ENCODE assay signal across 1 cellular context in genomic region chr4:1720163-1720983, GRCh38.
TF ChIP-seq lines count a peak whose summit lies in the region.

No MANE protein-coding gene starts in this region.

TF ChIP-seq in K562, 482 proteins besides CTCF, POLR2A, EP300 and RAD21 (continued from another document and continues in another):
- TF ChIP-seq, protein P1, sequence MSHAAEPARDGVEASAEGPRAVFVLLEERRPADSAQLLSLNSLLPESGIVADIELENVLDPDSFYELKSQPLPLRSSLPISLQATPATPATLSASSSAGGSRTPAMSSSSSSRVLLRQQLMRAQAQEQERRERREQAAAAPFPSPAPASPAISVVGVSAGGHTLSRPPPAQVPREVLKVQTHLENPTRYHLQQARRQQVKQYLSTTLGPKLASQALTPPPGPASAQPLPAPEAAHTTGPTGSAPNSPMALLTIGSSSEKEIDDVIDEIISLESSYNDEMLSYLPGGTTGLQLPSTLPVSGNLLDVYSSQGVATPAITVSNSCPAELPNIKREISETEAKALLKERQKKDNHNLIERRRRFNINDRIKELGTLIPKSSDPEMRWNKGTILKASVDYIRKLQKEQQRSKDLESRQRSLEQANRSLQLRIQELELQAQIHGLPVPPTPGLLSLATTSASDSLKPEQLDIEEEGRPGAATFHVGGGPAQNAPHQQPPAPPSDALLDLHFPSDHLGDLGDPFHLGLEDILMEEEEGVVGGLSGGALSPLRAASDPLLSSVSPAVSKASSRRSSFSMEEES (CRISPR knock-in tag; IDR thresholded peaks at IDR 0.05), result peak; percentile 20; the same call in 1 of the 2 replicates
- TF ChIP-seq THAP12 (CRISPR knock-in tag; IDR thresholded peaks at IDR 0.05) (peak; percentile 32; the same call in 1 of the 2 replicates), MECOM (CRISPR knock-in tag; IDR thresholded peaks at IDR 0.05) (no peak), SMAD2 (IDR thresholded peaks at IDR 0.05; ENCODE audit: low read depth, low read length) (no peak), ZNF347 (CRISPR knock-in tag; IDR thresholded peaks at IDR 0.05; ENCODE audit: low read depth) (no peak), XRCC5 (IDR thresholded peaks at IDR 0.05; ENCODE audit: low read depth, low read length) (no peak), CBX1 (IDR thresholded peaks at IDR 0.05; ENCODE audit: low read depth) (no peak), MTA3 (IDR thresholded peaks at IDR 0.05; ENCODE audit: borderline replicate concordance) (peak; percentile 68; the same call in 1 of the 2 replicates), ZNF263 (CRISPR knock-in tag; IDR thresholded peaks at IDR 0.05; ENCODE audit: borderline replicate concordance) (peak; percentile 16; the same call in 1 of the 2 replicates), ZNF280A (IDR thresholded peaks at IDR 0.05; ENCODE audit: low read depth, partially characterized antibody) (no peak), USF1 (CRISPR knock-in tag; IDR thresholded peaks at IDR 0.05) (peak; percentile 78), CREB1 (IDR thresholded peaks at IDR 0.05) (no peak), CREB1 (CRISPR knock-in tag; IDR thresholded peaks at IDR 0.05) (peak; percentile 36; the same call in 1 of the 2 replicates), KLF13 (tag; IDR thresholded peaks at IDR 0.05; ENCODE audit: borderline replicate concordance, low read depth) (0 out of 2 replicates have a peak, but pooled peaks have one; percentile 33), KDM2B (CRISPR knock-in tag; IDR thresholded peaks at IDR 0.05) (no peak), C11orf30 (IDR thresholded peaks at IDR 0.05; ENCODE audit: low read depth) (no peak), E2F5 (CRISPR knock-in tag; IDR thresholded peaks at IDR 0.05) (0 out of 2 replicates have a peak, but pooled peaks have one; percentile 78), ZBTB5 (IDR thresholded peaks at IDR 0.05) (no peak), KAT8 (IDR thresholded peaks at IDR 0.05; ENCODE audit: low read depth) (no peak), CBFB (CRISPR knock-in tag; IDR thresholded peaks at IDR 0.05) (0 out of 2 replicates have a peak, but pooled peaks have one; percentile 47), ZNF121 (CRISPR knock-in tag; conservative IDR thresholded peaks at IDR 0.05) (no peak), OTX1 (CRISPR knock-in tag; IDR thresholded peaks at IDR 0.05) (peak; percentile 67; the same call in 1 of the 2 replicates), YY1 (IDR thresholded peaks at IDR 0.05; ENCODE audit: borderline replicate concordance in 1 of 3, control insufficient read depth in 1 of 3, extremely low read depth in 1 of 3, insufficient read depth in 3 of 3, insufficient read length in 1 of 3, insufficient replicate concordance in 2 of 3, low read depth in 1 of 3, low read length in 2 of 3) (peak in 1 of 3 experiments; percentile 2), CHD1 (IDR thresholded peaks at IDR 0.05; ENCODE audit: low read length) (peak; percentile 72), MEIS2 (IDR thresholded peaks at IDR 0.05; ENCODE audit: partially characterized antibody) (peak; percentile 24), ZFX (CRISPR knock-in tag; IDR thresholded peaks at IDR 0.05) (peak; percentile 93), HLTF (IDR thresholded peaks at IDR 0.05) (no peak), SMAD4 (CRISPR knock-in tag; conservative IDR thresholded peaks at IDR 0.05) (0 out of 2 replicates have a peak, but pooled peaks have one; percentile 56), ZNF592 (IDR thresholded peaks at IDR 0.05) (peak; percentile 83), RBM25 (IDR thresholded peaks at IDR 0.05; ENCODE audit: low read depth, low read length, severe bottlenecking) (no peak), BHLHE40 (IDR thresholded peaks at IDR 0.05; ENCODE audit: low read length) (peak; percentile 59; the same call in 1 of the 2 replicates), HDGF (IDR thresholded peaks at IDR 0.05) (peak; percentile 25; the same call in 1 of the 2 replicates), E2F3 (CRISPR knock-in tag; IDR thresholded peaks at IDR 0.05) (0 out of 2 replicates have a peak, but pooled peaks have one; percentile 6), NFE2 (IDR thresholded peaks at IDR 0.05; ENCODE audit: low read depth) (no peak), MTA2 (IDR thresholded peaks at IDR 0.05; ENCODE audit: low read depth) (no peak), ETS1 (conservative IDR thresholded peaks at IDR 0.05; ENCODE audit: control insufficient read depth, low read depth, low read length) (no peak), HNRNPK (IDR thresholded peaks at IDR 0.05; ENCODE audit: low read depth, low read length, poor library complexity, severe bottlenecking) (no peak), PHF8 (IDR thresholded peaks at IDR 0.05; ENCODE audit: borderline replicate concordance, low read length) (peak; percentile 69; the same call in 1 of the 2 replicates)
- TF ChIP-seq, protein P2, sequence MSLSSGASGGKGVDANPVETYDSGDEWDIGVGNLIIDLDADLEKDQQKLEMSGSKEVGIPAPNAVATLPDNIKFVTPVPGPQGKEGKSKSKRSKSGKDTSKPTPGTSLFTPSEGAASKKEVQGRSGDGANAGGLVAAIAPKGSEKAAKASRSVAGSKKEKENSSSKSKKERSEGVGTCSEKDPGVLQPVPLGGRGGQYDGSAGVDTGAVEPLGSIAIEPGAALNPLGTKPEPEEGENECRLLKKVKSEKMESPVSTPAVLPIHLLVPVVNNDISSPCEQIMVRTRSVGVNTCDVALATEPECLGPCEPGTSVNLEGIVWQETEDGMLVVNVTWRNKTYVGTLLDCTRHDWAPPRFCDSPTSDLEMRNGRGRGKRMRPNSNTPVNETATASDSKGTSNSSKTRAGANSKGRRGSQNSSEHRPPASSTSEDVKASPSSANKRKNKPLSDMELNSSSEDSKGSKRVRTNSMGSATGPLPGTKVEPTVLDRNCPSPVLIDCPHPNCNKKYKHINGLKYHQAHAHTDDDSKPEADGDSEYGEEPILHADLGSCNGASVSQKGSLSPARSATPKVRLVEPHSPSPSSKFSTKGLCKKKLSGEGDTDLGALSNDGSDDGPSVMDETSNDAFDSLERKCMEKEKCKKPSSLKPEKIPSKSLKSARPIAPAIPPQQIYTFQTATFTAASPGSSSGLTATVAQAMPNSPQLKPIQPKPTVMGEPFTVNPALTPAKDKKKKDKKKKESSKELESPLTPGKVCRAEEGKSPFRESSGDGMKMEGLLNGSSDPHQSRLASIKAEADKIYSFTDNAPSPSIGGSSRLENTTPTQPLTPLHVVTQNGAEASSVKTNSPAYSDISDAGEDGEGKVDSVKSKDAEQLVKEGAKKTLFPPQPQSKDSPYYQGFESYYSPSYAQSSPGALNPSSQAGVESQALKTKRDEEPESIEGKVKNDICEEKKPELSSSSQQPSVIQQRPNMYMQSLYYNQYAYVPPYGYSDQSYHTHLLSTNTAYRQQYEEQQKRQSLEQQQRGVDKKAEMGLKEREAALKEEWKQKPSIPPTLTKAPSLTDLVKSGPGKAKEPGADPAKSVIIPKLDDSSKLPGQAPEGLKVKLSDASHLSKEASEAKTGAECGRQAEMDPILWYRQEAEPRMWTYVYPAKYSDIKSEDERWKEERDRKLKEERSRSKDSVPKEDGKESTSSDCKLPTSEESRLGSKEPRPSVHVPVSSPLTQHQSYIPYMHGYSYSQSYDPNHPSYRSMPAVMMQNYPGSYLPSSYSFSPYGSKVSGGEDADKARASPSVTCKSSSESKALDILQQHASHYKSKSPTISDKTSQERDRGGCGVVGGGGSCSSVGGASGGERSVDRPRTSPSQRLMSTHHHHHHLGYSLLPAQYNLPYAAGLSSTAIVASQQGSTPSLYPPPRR (CRISPR knock-in tag; IDR thresholded peaks at IDR 0.05; ENCODE audit: borderline replicate concordance), result peak; percentile 47; the same call in 1 of the 2 replicates
- TF ChIP-seq, protein P3, sequence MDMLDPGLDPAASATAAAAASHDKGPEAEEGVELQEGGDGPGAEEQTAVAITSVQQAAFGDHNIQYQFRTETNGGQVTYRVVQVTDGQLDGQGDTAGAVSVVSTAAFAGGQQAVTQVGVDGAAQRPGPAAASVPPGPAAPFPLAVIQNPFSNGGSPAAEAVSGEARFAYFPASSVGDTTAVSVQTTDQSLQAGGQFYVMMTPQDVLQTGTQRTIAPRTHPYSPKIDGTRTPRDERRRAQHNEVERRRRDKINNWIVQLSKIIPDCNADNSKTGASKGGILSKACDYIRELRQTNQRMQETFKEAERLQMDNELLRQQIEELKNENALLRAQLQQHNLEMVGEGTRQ (CRISPR knock-in tag; IDR thresholded peaks at IDR 0.05), result peak; percentile 61
